In the genomic region with DNA sequence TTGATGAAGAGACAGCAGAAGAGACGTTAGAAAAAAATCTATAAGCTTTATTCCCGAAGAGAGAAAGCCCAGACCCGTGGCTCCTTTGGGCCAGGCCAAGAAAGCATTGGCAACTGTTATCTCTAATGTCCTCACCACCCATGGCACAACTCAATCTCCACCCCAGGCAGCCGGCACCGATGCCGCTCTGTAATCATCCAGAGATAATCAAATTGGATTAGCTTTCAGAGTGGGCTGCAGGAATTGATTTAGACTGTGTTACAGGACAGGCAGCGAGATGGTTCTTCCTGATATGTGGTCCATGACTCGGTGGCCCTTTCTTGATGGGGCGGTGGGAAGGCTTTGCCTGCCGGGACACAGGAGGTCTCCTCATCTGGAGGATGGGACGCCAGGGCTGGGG, we compare ENCODE assay signal across 16 cellular contexts.
DNase-seq lines count a peak whose midpoint lies in the region; ATAC-seq and TF ChIP-seq lines count a peak whose summit lies in the region.
"Had no signal": no experiment of that assay in that cellular context is flagged by ENCODE, and none has a peak within 500 bp of the region (broad histone marks: within the 10 kb centered on the region; RNA-seq: fewer than 3 reads in every experiment).

No MANE protein-coding gene starts in this region.

- no peak overlapping the region for H2BK5ac ChIP-seq in H9 (ENCODE audit: insufficient read length, low read length)

- no peak overlapping the region for H2BK15ac ChIP-seq in H9 (ENCODE audit: low read depth, low read length)

- no peak overlapping the region for H2BK12ac ChIP-seq in H9 (ENCODE audit: insufficient read length, low read depth, low read length)

- H3K9me2 ChIP-seq in SK-N-SH = no peaks in the 10 kb centered on the region

- H3K18ac ChIP-seq in H9 (ENCODE audit: insufficient read length, low read depth, low read length) = no peak overlapping the region

- no peak for TF ChIP-seq CTCF in H9 (conservative IDR thresholded peaks at IDR 0.05)
- TF ChIP-seq CTCF in SK-N-SH (IDR thresholded peaks at IDR 0.05) = no peak
- no peak for TF ChIP-seq CTCF in endodermal cell (conservative IDR thresholded peaks at IDR 0.05)

- H3K9ac ChIP-seq in H9 (ENCODE audit: extremely low read depth, insufficient read length, low read length) (no peak overlapping the region), SK-N-SH (no peak overlapping the region), endodermal cell (ENCODE audit: extremely low read depth, low read length, poor library complexity, severe bottlenecking) (no peak overlapping the region)

- WGBS in H9 (ENCODE audit: extremely low coverage, insufficient read length, low lambda C conversion rate) = no CpG with 5 or more reads among the region's 11 CpGs
- WGBS in SK-N-SH (ENCODE audit: low lambda C conversion rate) = 62% methylated on average over 10 of the region's 11 CpGs
- 81 to 96% methylated on average over 11 of the region's 11 CpGs for WGBS in endodermal cell (ENCODE audit: insufficient coverage in 1 of 2, insufficient read length in 1 of 2), 2 experiments

- no peaks in the 10 kb centered on the region for H3K23me2 ChIP-seq in H9 (ENCODE audit: insufficient read length, low read depth, low read length, poor library complexity, severe bottlenecking)

- H3K36me3 Mint-ChIP-seq in H9 (ENCODE audit: insufficient read depth in 1 of 3, low read depth in 3 of 3) (no peaks in the 10 kb centered on the region), endodermal cell (ENCODE audit: low read depth) (no peaks in the 10 kb centered on the region)
- peaks cover 11% of the 10 kb centered on the region for H3K36me3 Mint-ChIP-seq in activated T-helper 17 cell treated with anti-CD3 and anti-CD28 coated beads, Interleukin-2, amount 50 U/mL, for 72 hours (ENCODE audit: low read depth)
- H3K36me3 Mint-ChIP-seq in activated naive CD8-positive, alpha-beta T cell treated with anti-CD3 and anti-CD28 coated beads, Interleukin-2, amount 50 U/mL, for 24 hours (ENCODE audit: low read depth) = peaks cover 2% of the 10 kb centered on the region

- no peak overlapping the region for H4K8ac ChIP-seq in H9 (replicated peaks; ENCODE audit: insufficient read length, low read depth, low read length)

- H2BK20ac ChIP-seq in H9 (ENCODE audit: low read depth, low read length, poor library complexity, severe bottlenecking) = no peak overlapping the region

- no peak overlapping the region for H3T11ph ChIP-seq in H9 (ENCODE audit: low read length)

- peaks cover 0 to 2% of the 10 kb centered on the region in 2 experiments; a peak in 1 of 4 replicates for H3K4me1 Mint-ChIP-seq in H9
- H3K4me1 Mint-ChIP-seq in activated T-helper 17 cell treated with anti-CD3 and anti-CD28 coated beads, Interleukin-2, amount 50 U/mL, for 72 hours = no peaks in the 10 kb centered on the region
- H3K4me1 Mint-ChIP-seq in endodermal cell = peaks cover 19% of the 10 kb centered on the region
- H3K4me1 Mint-ChIP-seq in activated naive CD8-positive, alpha-beta T cell treated with anti-CD3 and anti-CD28 coated beads, Interleukin-2, amount 50 U/mL, for 24 hours = peaks cover 4% of the 10 kb centered on the region
- H3K4me1 Mint-ChIP-seq: GM23338 had no signal

- H3K56ac ChIP-seq in H9 (ENCODE audit: insufficient read length, low read depth, low read length) = no peak overlapping the region

- H4K91ac ChIP-seq in H9 (ENCODE audit: insufficient read length, low read depth, low read length) = no peak overlapping the region

- H3K4ac ChIP-seq in H9 (ENCODE audit: low read depth, low read length) = no peak overlapping the region

- H3K27ac Mint-ChIP-seq in H9 (peak overlapping the region in 2 of 3 experiments; percentile 13 to 67; a peak in 2 of 7 replicates), endodermal cell (peak overlapping the region; percentile 19)
- H3K27ac Mint-ChIP-seq in activated T-helper 17 cell treated with anti-CD3 and anti-CD28 coated beads, Interleukin-2, amount 50 U/mL, for 72 hours = peak overlapping the region; percentile 12
- H3K27ac Mint-ChIP-seq in activated naive CD8-positive, alpha-beta T cell treated with anti-CD3 and anti-CD28 coated beads, Interleukin-2, amount 50 U/mL, for 24 hours = no peak overlapping the region
- H3K27ac Mint-ChIP-seq: IgD-negative memory B cell had no signal

- CTCF ChIA-PET in SK-N-SH (lab: Yijun Ruan, JAX) = no interaction called here

- TF ChIP-seq RAD21 in SK-N-SH (IDR thresholded peaks at IDR 0.05; ENCODE audit: low read length) = no peak

- no peak overlapping the region for H3K23ac ChIP-seq in H9 (ENCODE audit: insufficient read length, low read depth, low read length)

- H3K27me3 ChIP-seq in H9 (ENCODE audit: insufficient read depth, low read length) (no peaks in the 10 kb centered on the region), SK-N-SH (ENCODE audit: insufficient read depth) (no peaks in the 10 kb centered on the region), endodermal cell (ENCODE audit: control insufficient read depth, insufficient read depth, low read length, poor library complexity, severe bottlenecking) (no peaks in the 10 kb centered on the region)
- H3K27me3 ChIP-seq: BE2C had no signal

- peak in 1 of 2 experiments; percentile 88; a peak in 2 of 4 replicates for TF ChIP-seq EP300 in SK-N-SH (IDR thresholded peaks at IDR 0.05; ENCODE audit: borderline replicate concordance in 1 of 2, low read depth in 1 of 2, low read length in 1 of 2)

- no peak overlapping the region for H2AK5ac ChIP-seq in H9 (ENCODE audit: insufficient read length, low read length)

- POLR2A ChIA-PET in SK-N-SH (lab: Yijun Ruan, JAX) = no interaction called here

- no peaks in the 10 kb centered on the region for H3K79me2 ChIP-seq in H9 (ENCODE audit: insufficient read depth, low read length)
- H3K79me2 ChIP-seq in SK-N-SH (ENCODE audit: insufficient read depth) = no peaks in the 10 kb centered on the region

- no peak overlapping the region for H3K27ac ChIP-seq in H9 (ENCODE audit: insufficient read length, low read depth, low read length)
- no peak overlapping the region for H3K27ac ChIP-seq in SK-N-SH (ENCODE audit: low read depth in 2 of 2, low read length in 1 of 2)
- H3K27ac ChIP-seq in endodermal cell (ENCODE audit: low read depth, low read length) = no peak overlapping the region

- no peaks in the 10 kb centered on the region for H3F3A ChIP-seq in SK-N-SH (replicated peaks; ENCODE audit: insufficient read depth)

- no peak overlapping the region for H2BK120ac ChIP-seq in H9 (ENCODE audit: low read depth, low read length, poor library complexity, severe bottlenecking)

- no peaks in the 10 kb centered on the region; a peak in 1 of 5 replicates for H3K9me3 Mint-ChIP-seq in H9
- no peaks in the 10 kb centered on the region for H3K9me3 Mint-ChIP-seq in activated T-helper 17 cell treated with anti-CD3 and anti-CD28 coated beads, Interleukin-2, amount 50 U/mL, for 72 hours
- H3K9me3 Mint-ChIP-seq in endodermal cell = no peaks in the 10 kb centered on the region
- H3K9me3 Mint-ChIP-seq in activated naive CD8-positive, alpha-beta T cell treated with anti-CD3 and anti-CD28 coated beads, Interleukin-2, amount 50 U/mL, for 24 hours = no peaks in the 10 kb centered on the region
- H3K9me3 Mint-ChIP-seq: CD4-positive, CD25-positive, alpha-beta regulatory T cell; CD8-positive, alpha-beta memory T cell; IgD-negative memory B cell had no signal

- H3K4me3 Mint-ChIP-seq in H9 (no peak overlapping the region; a peak in 1 of 5 replicates), endodermal cell (no peak overlapping the region)
- H3K4me3 Mint-ChIP-seq in activated T-helper 17 cell treated with anti-CD3 and anti-CD28 coated beads, Interleukin-2, amount 50 U/mL, for 72 hours = no peak overlapping the region
- H3K4me3 Mint-ChIP-seq in activated naive CD8-positive, alpha-beta T cell treated with anti-CD3 and anti-CD28 coated beads, Interleukin-2, amount 50 U/mL, for 24 hours = no peak overlapping the region
- H3K4me3 Mint-ChIP-seq: CD4-positive, CD25-positive, alpha-beta regulatory T cell; GM23338; IgD-negative memory B cell had no signal

- H4K20me1 ChIP-seq in H9 (ENCODE audit: control insufficient read depth, insufficient read depth, insufficient read length) (no peaks in the 10 kb centered on the region), SK-N-SH (ENCODE audit: insufficient read depth) (no peaks in the 10 kb centered on the region)

- no peaks in the 10 kb centered on the region for H3K4me1 ChIP-seq in H9 (ENCODE audit: insufficient read depth, low read length)
- peaks cover 5 to 37% of the 10 kb centered on the region in 2 experiments; a peak in 3 of 4 replicates for H3K4me1 ChIP-seq in SK-N-SH (ENCODE audit: control insufficient read depth in 1 of 2, insufficient read depth in 2 of 2, low read depth in 1 of 2, low read length in 1 of 2)
- peaks cover 6% of the 10 kb centered on the region for H3K4me1 ChIP-seq in endodermal cell (ENCODE audit: control insufficient read depth, insufficient read depth, low read length)

- DNase-seq in H9 = no peak
- peak; percentile 86 for DNase-seq in SK-N-SH
- DNase-seq in endodermal cell = no peak
- DNase-seq in activated naive CD8-positive, alpha-beta T cell treated with anti-CD3 and anti-CD28 coated beads, Interleukin-2, amount 50 U/mL, for 24 hours = no peak
- no peak for DNase-seq in NCI-H1930 (lab: John Stamatoyannopoulos, UW)
- DNase-seq in NCI-H2196 treated with DMSO at 0.1 percent for 48 hours (lab: John Stamatoyannopoulos, UW; ENCODE audit: unreplicated experiment) = no peak
- DNase-seq: BE2C; CD4-positive, CD25-positive, alpha-beta regulatory T cell; CD8-positive, alpha-beta memory T cell; COR-L47; H7 had no signal

- H3K4me3 ChIP-seq in SK-N-SH (ENCODE audit: low read depth in 2 of 2, low read length in 1 of 2) (no peak overlapping the region), endodermal cell (ENCODE audit: low read length) (no peak overlapping the region)
- H3K4me3 ChIP-seq: GM23338 had no signal

- H3K79me1 ChIP-seq in H9 (ENCODE audit: insufficient read depth, low read depth, low read length, poor library complexity, severe bottlenecking) = no peaks in the 10 kb centered on the region

- H3K36me3 ChIP-seq in SK-N-SH (replicated peaks in 1 of 2; ENCODE audit: control insufficient read depth in 1 of 2, insufficient read depth in 2 of 2, low read length in 1 of 2) (no peaks in the 10 kb centered on the region), endodermal cell (ENCODE audit: control insufficient read depth, insufficient read depth, low read length) (no peaks in the 10 kb centered on the region)
- H3K36me3 ChIP-seq: BE2C had no signal

- H2AFZ ChIP-seq in H9 (ENCODE audit: low read length) = no peak overlapping the region
- H2AFZ ChIP-seq in SK-N-SH (ENCODE audit: low read depth) = no peak overlapping the region
- H2AFZ ChIP-seq: GM23338 had no signal

- H4K5ac ChIP-seq in H9 (ENCODE audit: insufficient read length, low read depth, low read length) = no peak overlapping the region

- no peak overlapping the region for H3K14ac ChIP-seq in H9 (ENCODE audit: insufficient read depth, low read length)

- no peaks in the 10 kb centered on the region for H3K9me3 ChIP-seq in H9 (ENCODE audit: control insufficient read depth, low read depth, low read length)
- no peaks in the 10 kb centered on the region for H3K9me3 ChIP-seq in SK-N-SH
- no peaks in the 10 kb centered on the region for H3K9me3 ChIP-seq in endodermal cell (ENCODE audit: control insufficient read depth, low read length)
- H3K9me3 ChIP-seq: BE2C had no signal

- H3K4me2 ChIP-seq in H9 (ENCODE audit: insufficient read depth, insufficient read length, low read length) (no peak overlapping the region), SK-N-SH (no peak overlapping the region)
- H3K4me2 ChIP-seq: GM23338 had no signal

- H3K27me3 Mint-ChIP-seq in H9 (ENCODE audit: low read depth) (no peaks in the 10 kb centered on the region), endodermal cell (ENCODE audit: insufficient read depth) (no peaks in the 10 kb centered on the region)
- H3K27me3 Mint-ChIP-seq in activated T-helper 17 cell treated with anti-CD3 and anti-CD28 coated beads, Interleukin-2, amount 50 U/mL, for 72 hours = no peaks in the 10 kb centered on the region
- H3K27me3 Mint-ChIP-seq in activated naive CD8-positive, alpha-beta T cell treated with anti-CD3 and anti-CD28 coated beads, Interleukin-2, amount 50 U/mL, for 24 hours = no peaks in the 10 kb centered on the region
- H3K27me3 Mint-ChIP-seq: CD4-positive, CD25-positive, alpha-beta regulatory T cell; CD8-positive, alpha-beta memory T cell; IgD-negative memory B cell had no signal

- ATAC-seq in activated T-helper 17 cell treated with anti-CD3 and anti-CD28 coated beads, Interleukin-2, amount 50 U/mL, for 72 hours (replicated peaks) = no peak
- no peak for ATAC-seq in activated naive CD8-positive, alpha-beta T cell treated with anti-CD3 and anti-CD28 coated beads, Interleukin-2, amount 50 U/mL, for 24 hours
- ATAC-seq in HG02973 (IDR thresholded peaks at IDR 0.05; ENCODE audit: unreplicated experiment) = no peak
- ATAC-seq: GM23338, HepG2 had no signal
